In the genomic region with DNA sequence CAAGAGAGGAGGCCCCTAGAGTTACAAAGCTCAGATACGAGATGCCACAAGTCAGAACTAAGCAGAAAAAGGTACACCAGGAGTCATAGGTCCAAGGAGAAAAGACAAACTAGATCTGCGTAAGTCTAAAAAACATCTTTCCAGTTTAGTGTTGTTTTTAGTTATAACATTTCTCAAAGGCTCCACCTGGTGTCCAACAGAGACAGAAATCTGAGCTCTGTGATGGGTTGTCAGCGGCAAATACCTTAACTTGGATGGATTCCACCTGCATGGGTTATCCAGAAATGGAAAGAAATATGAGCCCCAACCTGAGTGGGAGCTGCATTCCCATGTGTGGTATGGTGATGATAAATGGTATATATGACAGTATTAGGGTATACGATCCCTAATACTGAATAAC, we compare ENCODE assay signal across 14 cellular contexts.
DNase-seq lines count a peak whose midpoint lies in the region; ATAC-seq, FAIRE-seq and TF ChIP-seq lines count a peak whose summit lies in the region.
"Had no signal": no experiment of that assay in that cellular context is flagged by ENCODE, and none has a peak within 500 bp of the region (broad histone marks: within the 10 kb centered on the region; RNA-seq: fewer than 3 reads in every experiment).

No MANE protein-coding gene starts in this region.

- no peaks in the 10 kb centered on the region for H3K4me1 Mint-ChIP-seq in CD8-positive, alpha-beta T cell (ENCODE audit: low read depth)
- H3K4me1 Mint-ChIP-seq: CD4-positive, CD25-positive, alpha-beta regulatory T cell had no signal

- no peak overlapping the region for H3K27ac Mint-ChIP-seq in CD8-positive, alpha-beta T cell

- no peaks in the 10 kb centered on the region for H3K36me3 ChIP-seq in CD8-positive, alpha-beta T cell (ENCODE audit: insufficient read depth, low read length)
- H3K36me3 ChIP-seq: adrenal gland had no signal

- no peak for FAIRE-seq in A549 (lab: Jason Lieb, UNC)
- FAIRE-seq: frontal cortex had no signal

- no peaks in the 10 kb centered on the region for H3K27me3 Mint-ChIP-seq in CD8-positive, alpha-beta T cell (ENCODE audit: low read depth)

- peak; percentile 37 to 49; a peak in 3 of 5 replicates for TF ChIP-seq RAD21 in A549 (conservative IDR thresholded peaks at IDR 0.05 in 1 of 2, IDR thresholded peaks at IDR 0.05 in 1 of 2)

- ATAC-seq in A549, result peak; percentile 52 to 63; a peak in 4 of 6 replicates
- ATAC-seq in HG02840 (IDR thresholded peaks at IDR 0.05; ENCODE audit: low FRiP score, unreplicated experiment), result no peak
- no peak for ATAC-seq in CD8-positive, alpha-beta T cell
- ATAC-seq in HG03196 (IDR thresholded peaks at IDR 0.05; ENCODE audit: unreplicated experiment), result no peak
- ATAC-seq: activated CD4-positive, CD25-positive, alpha-beta regulatory T cell treated with anti-CD3 and anti-CD28 coated beads, Interleukin-2, amount 50 U/mL, for 24 hours; mucosa of descending colon had no signal

- TF ChIP-seq CTCF in A549 (IDR thresholded peaks at IDR 0.05), result peak; percentile 57
- TF ChIP-seq CTCF in fibroblast of villous mesenchyme (IDR thresholded peaks at IDR 0.05; ENCODE audit: insufficient read depth, low read depth, low read length), result peak; percentile 21
- no peak for TF ChIP-seq CTCF in CD8-positive, alpha-beta T cell (IDR thresholded peaks at IDR 0.05)

- no peaks in the 10 kb centered on the region for H3K9me3 Mint-ChIP-seq in CD8-positive, alpha-beta T cell

- TF ChIP-seq EP300 in A549 (IDR thresholded peaks at IDR 0.05), result no peak

- no peaks in the 10 kb centered on the region for H3K4me1 ChIP-seq in A549
- H3K4me1 ChIP-seq in CD8-positive, alpha-beta T cell (ENCODE audit: insufficient read depth, low read length), result no peaks in the 10 kb centered on the region
- H3K4me1 ChIP-seq: adrenal gland had no signal

- intact Hi-C loops in CD8-positive, alpha-beta T cell (cut with DNase I, micrococcal nuclease), result loop anchor here (10.0 kb wide), 2 partner anchors 55 to 475 kb away; no protein-coding TSS in a partner anchor

- 55% methylated on average over 4 of the region's 4 CpGs for WGBS in A549 (ENCODE audit: missing lambda C conversion rate)

- no peak overlapping the region for H3K4me3 ChIP-seq in A549
- H3K4me3 ChIP-seq in fibroblast of villous mesenchyme (ENCODE audit: low read depth, low read length), result no peak overlapping the region
- no peak overlapping the region for H3K4me3 ChIP-seq in CD8-positive, alpha-beta T cell (ENCODE audit: low read depth, low read length)
- H3K4me3 ChIP-seq: adrenal gland, mucosa of descending colon had no signal

- no peak overlapping the region for H3K4me3 Mint-ChIP-seq in CD8-positive, alpha-beta T cell
- H3K4me3 Mint-ChIP-seq: CD4-positive, CD25-positive, alpha-beta regulatory T cell had no signal

- H3K36me3 Mint-ChIP-seq in CD8-positive, alpha-beta T cell, result no peaks in the 10 kb centered on the region
- H3K36me3 Mint-ChIP-seq: CD4-positive, CD25-positive, alpha-beta regulatory T cell had no signal

- H3K4me2 ChIP-seq in A549, result no peak overlapping the region

- POLR2A ChIA-PET in A549 (lab: Yijun Ruan, JAX), result no interaction called here
- POLR2A ChIA-PET in CD8-positive, alpha-beta T cell (lab: Charles Lee), result no interaction called here

- no peak overlapping the region for H3K27ac ChIP-seq in A549
- H3K27ac ChIP-seq in CD8-positive, alpha-beta T cell (ENCODE audit: low read depth, low read length), result no peak overlapping the region
- H3K27ac ChIP-seq: adrenal gland had no signal

- H3K9me3 ChIP-seq in A549, result no peaks in the 10 kb centered on the region
- H3K9me3 ChIP-seq in CD8-positive, alpha-beta T cell (ENCODE audit: low read length), result no peaks in the 10 kb centered on the region
- H3K9me3 ChIP-seq: adrenal gland, mucosa of descending colon had no signal

- H3K27me3 ChIP-seq in CD8-positive, alpha-beta T cell (ENCODE audit: insufficient read depth, low read length), result no peaks in the 10 kb centered on the region
- H3K27me3 ChIP-seq: adrenal gland had no signal

- DNase-seq in A549 (ENCODE audit: low read depth in 1 of 2, low spot score in 1 of 2) (peak; percentile 25 to 36), HPDE6-E6E7 (ENCODE audit: extremely low spot score) (peak; percentile 21), RPMI8226 (peak; percentile 13), fibroblast of villous mesenchyme (ENCODE audit: low read depth) (peak; percentile 12)
- DNase-seq in CD8-positive, alpha-beta T cell, result no peak
- no peak for DNase-seq in effector CD8-positive, alpha-beta T cell (lab: John Stamatoyannopoulos, UW)
- DNase-seq: adrenal gland; CD4-positive, CD25-positive, alpha-beta regulatory T cell; mucosa of descending colon; NK-92 treated with Interleukin-12 subunit alpha and Interleukin-12 subunit beta, amount 100 ng/mL, for 24 hours had no signal

- CTCF ChIA-PET in A549 (lab: Yijun Ruan, JAX), result interaction anchor here (0.6 to 13.6 kb wide), 32 partner anchors 9 to 707 kb away, joined by 3 to 177 read pairs (median 4); no protein-coding TSS in a partner anchor
- CTCF ChIA-PET in CD8-positive, alpha-beta T cell (lab: Charles Lee), result no interaction called here

- TF ChIP-seq POLR2A in A549 (IDR thresholded peaks at IDR 0.05; ENCODE audit: low read length), result no peak

TF ChIP-seq in A549, 52 proteins besides CTCF, POLR2A, EP300 and RAD21:
- TF ChIP-seq SMC3 (IDR thresholded peaks at IDR 0.05) (peak; percentile 74), NR3C1 (IDR thresholded peaks at IDR 0.05) (no peak)

Comparison
In these comparisons a context has a peak if more than half of its experiments do, and no peak if none do; other contexts are left out.
1. ATAC-seq: peak in A549 (2 of 2); none in HG02840 (single experiment), CD8-positive, alpha-beta T cell (single experiment) and HG03196 (single experiment).
2. DNase-seq: peak in A549 (2 of 2), HPDE6-E6E7 (single experiment), RPMI8226 (single experiment) and fibroblast of villous mesenchyme (single experiment); none in CD8-positive, alpha-beta T cell (0 of 7) and effector CD8-positive, alpha-beta T cell (single experiment).